Comparison of ENCODE assay signal across 1 cellular context in the genomic region with DNA sequence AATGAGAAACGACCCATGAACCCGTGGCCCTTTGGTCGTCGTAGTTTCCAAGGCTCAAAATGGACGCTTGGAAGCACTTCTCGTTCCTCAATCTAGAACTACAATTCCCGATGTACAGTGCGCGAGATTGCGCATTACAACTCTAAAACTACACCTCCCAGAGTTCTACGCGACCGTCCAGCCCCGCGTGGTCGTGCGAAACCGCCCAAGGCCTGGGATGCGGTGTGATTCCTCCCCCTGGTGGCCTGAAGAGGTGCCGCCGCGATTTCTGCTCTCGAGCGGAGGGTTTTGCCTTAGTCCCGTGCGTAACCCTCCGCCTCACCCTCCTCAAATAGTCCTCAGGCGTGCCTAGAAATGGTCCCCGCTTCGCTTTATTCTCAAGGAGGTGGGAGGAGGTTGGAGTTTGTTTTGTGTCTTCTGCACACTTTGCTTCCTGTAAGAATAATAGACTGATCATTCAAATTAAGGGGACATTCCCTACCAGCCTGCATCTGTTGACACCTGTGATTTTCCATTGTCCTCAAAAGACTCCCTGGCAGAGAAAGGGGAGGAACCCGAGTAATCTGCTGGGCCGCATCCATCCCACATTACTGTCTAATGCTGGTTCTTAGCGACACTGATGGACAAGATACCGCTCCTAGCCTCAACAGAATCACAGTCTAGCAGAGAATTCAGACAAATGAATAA.
TF ChIP-seq lines count a peak whose summit lies in the region.

No MANE protein-coding gene starts in this region.

TF ChIP-seq in K562, 482 proteins besides CTCF, POLR2A, EP300 and RAD21 (continued from another document and continues in another):
- TF ChIP-seq, protein P1, sequence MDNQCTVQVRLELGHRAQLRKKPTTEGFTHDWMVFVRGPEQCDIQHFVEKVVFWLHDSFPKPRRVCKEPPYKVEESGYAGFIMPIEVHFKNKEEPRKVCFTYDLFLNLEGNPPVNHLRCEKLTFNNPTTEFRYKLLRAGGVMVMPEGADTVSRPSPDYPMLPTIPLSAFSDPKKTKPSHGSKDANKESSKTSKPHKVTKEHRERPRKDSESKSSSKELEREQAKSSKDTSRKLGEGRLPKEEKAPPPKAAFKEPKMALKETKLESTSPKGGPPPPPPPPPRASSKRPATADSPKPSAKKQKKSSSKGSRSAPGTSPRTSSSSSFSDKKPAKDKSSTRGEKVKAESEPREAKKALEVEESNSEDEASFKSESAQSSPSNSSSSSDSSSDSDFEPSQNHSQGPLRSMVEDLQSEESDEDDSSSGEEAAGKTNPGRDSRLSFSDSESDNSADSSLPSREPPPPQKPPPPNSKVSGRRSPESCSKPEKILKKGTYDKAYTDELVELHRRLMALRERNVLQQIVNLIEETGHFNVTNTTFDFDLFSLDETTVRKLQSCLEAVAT (IDR thresholded peaks at IDR 0.05), result peak; percentile 83 to 92
- TF ChIP-seq, protein P2, sequence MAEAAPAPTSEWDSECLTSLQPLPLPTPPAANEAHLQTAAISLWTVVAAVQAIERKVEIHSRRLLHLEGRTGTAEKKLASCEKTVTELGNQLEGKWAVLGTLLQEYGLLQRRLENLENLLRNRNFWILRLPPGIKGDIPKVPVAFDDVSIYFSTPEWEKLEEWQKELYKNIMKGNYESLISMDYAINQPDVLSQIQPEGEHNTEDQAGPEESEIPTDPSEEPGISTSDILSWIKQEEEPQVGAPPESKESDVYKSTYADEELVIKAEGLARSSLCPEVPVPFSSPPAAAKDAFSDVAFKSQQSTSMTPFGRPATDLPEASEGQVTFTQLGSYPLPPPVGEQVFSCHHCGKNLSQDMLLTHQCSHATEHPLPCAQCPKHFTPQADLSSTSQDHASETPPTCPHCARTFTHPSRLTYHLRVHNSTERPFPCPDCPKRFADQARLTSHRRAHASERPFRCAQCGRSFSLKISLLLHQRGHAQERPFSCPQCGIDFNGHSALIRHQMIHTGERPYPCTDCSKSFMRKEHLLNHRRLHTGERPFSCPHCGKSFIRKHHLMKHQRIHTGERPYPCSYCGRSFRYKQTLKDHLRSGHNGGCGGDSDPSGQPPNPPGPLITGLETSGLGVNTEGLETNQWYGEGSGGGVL (CRISPR knock-in tag; IDR thresholded peaks at IDR 0.05), result no peak
- TF ChIP-seq SPI1 (IDR thresholded peaks at IDR 0.05; ENCODE audit: borderline replicate concordance, low read depth, low read length), result peak; percentile 54; the same call in 1 of the 2 replicates
- peak; percentile 91 for TF ChIP-seq NR2C1 (IDR thresholded peaks at IDR 0.05)
- TF ChIP-seq NR2C1 (tag; IDR thresholded peaks at IDR 0.05), result peak; percentile 97
- peak; percentile 95 for TF ChIP-seq MBD2 (IDR thresholded peaks at IDR 0.05; ENCODE audit: borderline replicate concordance, low read depth)
- TF ChIP-seq, protein P3, sequence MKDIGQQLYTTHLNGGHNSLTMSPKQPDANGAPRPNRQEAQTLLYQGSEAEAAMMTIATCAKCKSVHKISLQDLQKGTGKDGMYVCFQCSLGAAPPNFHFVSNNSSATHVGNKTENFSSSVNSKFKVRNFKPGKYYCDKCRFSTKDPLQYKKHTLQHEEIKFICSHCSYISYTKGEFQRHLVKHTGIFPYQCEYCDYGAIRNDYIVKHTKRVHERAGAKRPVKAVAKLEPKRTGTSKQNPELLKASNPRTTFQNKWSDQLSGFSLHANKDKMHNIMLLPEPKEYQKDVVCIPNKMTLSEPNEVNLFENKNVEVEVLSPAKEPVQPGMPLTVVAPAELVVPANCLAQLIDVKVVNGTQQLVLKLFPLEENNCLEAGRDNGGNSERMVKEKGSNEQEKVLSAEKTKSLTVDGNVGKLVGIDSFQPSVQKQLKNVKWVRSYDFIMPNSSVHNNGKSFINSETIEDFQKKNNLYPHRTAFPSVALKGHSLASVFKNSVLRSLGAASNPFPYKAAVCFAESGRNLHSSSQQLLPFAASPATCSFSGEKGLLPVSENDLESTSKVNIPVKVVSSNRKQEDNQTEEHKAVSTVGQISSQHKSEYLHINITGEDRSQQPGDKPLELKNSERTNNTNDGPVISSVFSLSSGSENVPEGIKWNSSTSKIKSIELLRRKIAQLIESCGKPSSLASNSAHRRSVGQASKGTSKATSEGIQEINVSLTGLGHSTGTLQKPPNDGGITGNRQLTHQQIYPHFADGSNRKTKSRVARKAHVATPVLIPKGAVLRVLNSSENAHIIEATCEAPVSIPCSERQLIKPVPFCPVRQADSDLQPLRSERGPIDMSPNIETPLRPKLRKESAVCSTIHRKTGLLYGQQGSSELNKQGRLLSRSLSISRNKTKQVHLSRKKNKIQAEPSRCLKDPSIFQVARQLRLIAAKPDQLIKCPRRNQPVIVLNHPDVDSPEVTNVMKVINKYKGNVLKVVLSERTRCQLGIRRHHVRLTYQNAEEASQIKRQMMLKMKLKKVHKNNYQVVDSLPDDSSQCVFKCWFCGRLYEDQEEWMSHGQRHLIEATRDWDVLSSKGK (CRISPR knock-in tag; IDR thresholded peaks at IDR 0.05), result no peak
- TF ChIP-seq, protein P4, sequence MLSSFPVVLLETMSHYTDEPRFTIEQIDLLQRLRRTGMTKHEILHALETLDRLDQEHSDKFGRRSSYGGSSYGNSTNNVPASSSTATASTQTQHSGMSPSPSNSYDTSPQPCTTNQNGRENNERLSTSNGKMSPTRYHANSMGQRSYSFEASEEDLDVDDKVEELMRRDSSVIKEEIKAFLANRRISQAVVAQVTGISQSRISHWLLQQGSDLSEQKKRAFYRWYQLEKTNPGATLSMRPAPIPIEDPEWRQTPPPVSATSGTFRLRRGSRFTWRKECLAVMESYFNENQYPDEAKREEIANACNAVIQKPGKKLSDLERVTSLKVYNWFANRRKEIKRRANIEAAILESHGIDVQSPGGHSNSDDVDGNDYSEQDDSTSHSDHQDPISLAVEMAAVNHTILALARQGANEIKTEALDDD (IDR thresholded peaks at IDR 0.05), result no peak
- TF ChIP-seq MYBL2 (IDR thresholded peaks at IDR 0.05; ENCODE audit: low read depth), result 0 out of 2 replicates have a peak, but pooled peaks have one; percentile 34
- no peak for TF ChIP-seq MYBL2 (CRISPR knock-in tag; IDR thresholded peaks at IDR 0.05; ENCODE audit: borderline replicate concordance)
- TF ChIP-seq PRPF4 (IDR thresholded peaks at IDR 0.05; ENCODE audit: insufficient read depth, low read depth, low read length, poor library complexity, severe bottlenecking), result no peak
- TF ChIP-seq YY1 (IDR thresholded peaks at IDR 0.05; ENCODE audit: borderline replicate concordance in 1 of 3, control insufficient read depth in 1 of 3, extremely low read depth in 1 of 3, insufficient read depth in 3 of 3, insufficient read length in 1 of 3, insufficient replicate concordance in 2 of 3, low read depth in 1 of 3, low read length in 2 of 3), result peak; percentile 47 to 89 (median 88)
- TF ChIP-seq CSDE1 (IDR thresholded peaks at IDR 0.05), result no peak; a peak in 1 of 4 replicates
- no peak; the same call in 1 of the 2 replicates for TF ChIP-seq HIVEP1 (CRISPR knock-in tag; IDR thresholded peaks at IDR 0.05)
- peak; percentile 52 to 91; a peak in 2 of 4 replicates for TF ChIP-seq TEAD1 (CRISPR knock-in tag; IDR thresholded peaks at IDR 0.05)
- no peak for TF ChIP-seq RBM15 (IDR thresholded peaks at IDR 0.05; ENCODE audit: insufficient read depth, low read length)
- no peak for TF ChIP-seq RFX7 (CRISPR knock-in tag; IDR thresholded peaks at IDR 0.05)
- TF ChIP-seq GATAD2A (IDR thresholded peaks at IDR 0.05), result peak; percentile 99
- TF ChIP-seq NR2C2 (CRISPR knock-in tag; IDR thresholded peaks at IDR 0.05), result peak; percentile 94
- TF ChIP-seq NR2C2 (tag; IDR thresholded peaks at IDR 0.05), result peak; percentile 94
- TF ChIP-seq, protein P5, sequence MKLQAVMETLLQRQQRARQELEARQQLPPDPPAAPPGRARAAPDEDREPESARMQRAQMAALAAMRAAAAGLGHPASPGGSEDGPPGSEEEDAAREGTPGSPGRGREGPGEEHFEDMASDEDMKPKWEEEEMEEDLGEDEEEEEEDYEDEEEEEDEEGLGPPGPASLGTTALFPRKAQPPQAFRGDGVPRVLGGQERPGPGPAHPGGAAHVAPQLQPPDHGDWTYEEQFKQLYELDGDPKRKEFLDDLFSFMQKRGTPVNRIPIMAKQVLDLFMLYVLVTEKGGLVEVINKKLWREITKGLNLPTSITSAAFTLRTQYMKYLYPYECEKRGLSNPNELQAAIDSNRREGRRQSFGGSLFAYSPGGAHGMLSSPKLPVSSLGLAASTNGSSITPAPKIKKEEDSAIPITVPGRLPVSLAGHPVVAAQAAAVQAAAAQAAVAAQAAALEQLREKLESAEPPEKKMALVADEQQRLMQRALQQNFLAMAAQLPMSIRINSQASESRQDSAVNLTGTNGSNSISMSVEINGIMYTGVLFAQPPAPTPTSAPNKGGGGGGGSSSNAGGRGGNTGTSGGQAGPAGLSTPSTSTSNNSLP (IDR thresholded peaks at IDR 0.05; ENCODE audit: borderline replicate concordance, low read depth, low read length), result peak; percentile 82
- TF ChIP-seq, protein P6, sequence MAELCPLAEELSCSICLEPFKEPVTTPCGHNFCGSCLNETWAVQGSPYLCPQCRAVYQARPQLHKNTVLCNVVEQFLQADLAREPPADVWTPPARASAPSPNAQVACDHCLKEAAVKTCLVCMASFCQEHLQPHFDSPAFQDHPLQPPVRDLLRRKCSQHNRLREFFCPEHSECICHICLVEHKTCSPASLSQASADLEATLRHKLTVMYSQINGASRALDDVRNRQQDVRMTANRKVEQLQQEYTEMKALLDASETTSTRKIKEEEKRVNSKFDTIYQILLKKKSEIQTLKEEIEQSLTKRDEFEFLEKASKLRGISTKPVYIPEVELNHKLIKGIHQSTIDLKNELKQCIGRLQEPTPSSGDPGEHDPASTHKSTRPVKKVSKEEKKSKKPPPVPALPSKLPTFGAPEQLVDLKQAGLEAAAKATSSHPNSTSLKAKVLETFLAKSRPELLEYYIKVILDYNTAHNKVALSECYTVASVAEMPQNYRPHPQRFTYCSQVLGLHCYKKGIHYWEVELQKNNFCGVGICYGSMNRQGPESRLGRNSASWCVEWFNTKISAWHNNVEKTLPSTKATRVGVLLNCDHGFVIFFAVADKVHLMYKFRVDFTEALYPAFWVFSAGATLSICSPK (IDR thresholded peaks at IDR 0.05; ENCODE audit: borderline replicate concordance), result peak; percentile 83; the same call in 1 of the 2 replicates
- TF ChIP-seq CHD2 (IDR thresholded peaks at IDR 0.05; ENCODE audit: low read depth, low read length), result peak; percentile 97
- TF ChIP-seq BACH1 (tag; IDR thresholded peaks at IDR 0.05), result peak; percentile 95
- TF ChIP-seq, protein P7, sequence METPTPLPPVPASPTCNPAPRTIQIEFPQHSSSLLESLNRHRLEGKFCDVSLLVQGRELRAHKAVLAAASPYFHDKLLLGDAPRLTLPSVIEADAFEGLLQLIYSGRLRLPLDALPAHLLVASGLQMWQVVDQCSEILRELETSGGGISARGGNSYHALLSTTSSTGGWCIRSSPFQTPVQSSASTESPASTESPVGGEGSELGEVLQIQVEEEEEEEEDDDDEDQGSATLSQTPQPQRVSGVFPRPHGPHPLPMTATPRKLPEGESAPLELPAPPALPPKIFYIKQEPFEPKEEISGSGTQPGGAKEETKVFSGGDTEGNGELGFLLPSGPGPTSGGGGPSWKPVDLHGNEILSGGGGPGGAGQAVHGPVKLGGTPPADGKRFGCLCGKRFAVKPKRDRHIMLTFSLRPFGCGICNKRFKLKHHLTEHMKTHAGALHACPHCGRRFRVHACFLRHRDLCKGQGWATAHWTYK (CRISPR knock-in tag; IDR thresholded peaks at IDR 0.05), result peak; percentile 75
- peak; percentile 58 for TF ChIP-seq MTA2 (IDR thresholded peaks at IDR 0.05; ENCODE audit: low read depth)
- no peak; the same call in 1 of the 2 replicates for TF ChIP-seq ZBTB1 (CRISPR knock-in tag; IDR thresholded peaks at IDR 0.05; ENCODE audit: borderline replicate concordance, low read depth)
- no peak for TF ChIP-seq HNRNPLL (IDR thresholded peaks at IDR 0.05; ENCODE audit: low read depth, low read length, poor library complexity, severe bottlenecking)
- TF ChIP-seq ZNF174 (CRISPR knock-in tag; IDR thresholded peaks at IDR 0.05), result no peak
- TF ChIP-seq LCOR (CRISPR knock-in tag; IDR thresholded peaks at IDR 0.05), result peak; percentile 92
- peak; percentile 92 for TF ChIP-seq RNF2 (IDR thresholded peaks at IDR 0.05)
- TF ChIP-seq KLF16 (IDR thresholded peaks at IDR 0.05), result peak; percentile 34; the same call in 1 of the 2 replicates
- TF ChIP-seq U2AF2 (optimal IDR thresholded peaks at IDR 0.05; ENCODE audit: low read depth, low read length), result no peak
- TF ChIP-seq HMG20B (CRISPR knock-in tag; IDR thresholded peaks at IDR 0.05), result peak; percentile 64; the same call in 1 of the 2 replicates
- TF ChIP-seq, protein P8, sequence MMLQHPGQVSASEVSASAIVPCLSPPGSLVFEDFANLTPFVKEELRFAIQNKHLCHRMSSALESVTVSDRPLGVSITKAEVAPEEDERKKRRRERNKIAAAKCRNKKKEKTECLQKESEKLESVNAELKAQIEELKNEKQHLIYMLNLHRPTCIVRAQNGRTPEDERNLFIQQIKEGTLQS (IDR thresholded peaks at IDR 0.05), result peak; percentile 75; the same call in 1 of the 2 replicates
- TF ChIP-seq, protein P8 (CRISPR knock-in tag; conservative IDR thresholded peaks at IDR 0.05), result peak; percentile 70
- TF ChIP-seq STAT5B (CRISPR knock-in tag; IDR thresholded peaks at IDR 0.05), result no peak
- TF ChIP-seq, protein P9, sequence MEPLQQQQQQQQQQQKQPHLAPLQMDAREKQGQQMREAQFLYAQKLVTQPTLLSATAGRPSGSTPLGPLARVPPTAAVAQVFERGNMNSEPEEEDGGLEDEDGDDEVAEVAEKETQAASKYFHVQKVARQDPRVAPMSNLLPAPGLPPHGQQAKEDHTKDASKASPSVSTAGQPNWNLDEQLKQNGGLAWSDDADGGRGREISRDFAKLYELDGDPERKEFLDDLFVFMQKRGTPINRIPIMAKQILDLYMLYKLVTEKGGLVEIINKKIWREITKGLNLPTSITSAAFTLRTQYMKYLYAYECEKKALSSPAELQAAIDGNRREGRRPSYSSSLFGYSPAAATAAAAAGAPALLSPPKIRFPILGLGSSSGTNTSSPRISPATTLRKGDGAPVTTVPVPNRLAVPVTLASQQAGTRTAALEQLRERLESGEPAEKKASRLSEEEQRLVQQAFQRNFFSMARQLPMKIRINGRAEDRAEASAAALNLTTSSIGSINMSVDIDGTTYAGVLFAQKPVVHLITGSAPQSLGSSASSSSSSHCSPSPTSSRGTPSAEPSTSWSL (CRISPR knock-in tag; IDR thresholded peaks at IDR 0.05; ENCODE audit: borderline replicate concordance), result no peak
- TF ChIP-seq NR4A1 (CRISPR knock-in tag; IDR thresholded peaks at IDR 0.05), result no peak
- peak; percentile 96 for TF ChIP-seq NR4A1 (tag; IDR thresholded peaks at IDR 0.05)
- TF ChIP-seq RBM22 (IDR thresholded peaks at IDR 0.05; ENCODE audit: low read depth, low read length, poor library complexity, severe bottlenecking), result no peak
- peak; percentile 86 for TF ChIP-seq ZBTB17 (CRISPR knock-in tag; IDR thresholded peaks at IDR 0.05)
- TF ChIP-seq CCNT2 (IDR thresholded peaks at IDR 0.05; ENCODE audit: borderline replicate concordance, extremely low read depth, insufficient read length, low read depth, low read length), result no peak
